In the genomic region with DNA sequence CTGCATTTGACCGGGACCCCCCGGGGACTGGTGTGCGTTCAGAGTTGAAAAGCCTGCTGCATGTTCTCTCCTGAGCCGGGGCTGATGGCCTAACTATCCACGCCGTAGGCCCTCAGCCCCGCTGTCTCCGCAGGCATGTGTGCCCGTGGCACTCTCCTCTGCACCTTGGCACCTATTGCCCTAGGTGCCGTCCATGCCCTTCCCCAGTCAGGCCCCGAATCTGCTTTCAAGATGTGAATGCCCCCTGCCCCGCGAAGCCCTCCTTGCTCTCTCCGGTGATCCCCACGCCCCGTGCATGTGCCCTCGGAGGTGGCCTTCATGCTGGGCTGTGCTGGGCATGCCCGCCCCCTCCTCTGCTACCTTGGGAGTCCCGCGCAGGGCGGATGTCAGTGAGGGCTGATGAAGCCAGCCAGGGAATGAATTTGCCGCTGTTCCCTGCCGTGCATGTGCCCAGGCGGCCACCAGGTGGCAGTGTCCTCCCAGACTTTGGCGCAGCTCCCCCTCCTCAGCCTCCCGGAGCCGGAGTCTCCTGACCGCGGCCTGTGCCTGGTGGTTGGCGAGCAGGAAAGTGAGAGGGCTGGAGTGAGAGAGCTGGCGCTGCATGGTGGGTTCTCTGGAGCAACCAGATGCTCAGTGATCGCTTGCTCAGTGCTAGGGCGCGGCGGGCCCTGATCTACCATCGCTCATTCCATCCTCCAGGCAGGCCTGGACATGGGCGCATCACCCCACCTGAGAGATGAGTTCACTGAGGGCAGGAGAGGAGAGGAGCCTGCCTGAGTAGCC, we compare ENCODE assay signal across 8 cellular contexts.
DNase-seq lines count a peak whose midpoint lies in the region; ATAC-seq and TF ChIP-seq lines count a peak whose summit lies in the region.

No MANE protein-coding gene starts in this region.

- H3K27me3 ChIP-seq in HUES6 (ENCODE audit: control insufficient read depth, insufficient read depth, low read length) (peaks cover 18% of the 10 kb centered on the region), Peyer's patch (no peaks in the 10 kb centered on the region), neural progenitor cell (peaks cover 16% of the 10 kb centered on the region), testis (no peaks in the 10 kb centered on the region)

- ATAC-seq in GM19035 (IDR thresholded peaks at IDR 0.05; ENCODE audit: unreplicated experiment): no peak

- no peaks in the 10 kb centered on the region for H3K79me2 ChIP-seq in neural progenitor cell (ENCODE audit: low read depth)

- 33 to 37% methylated on average over 19 to 37 of the region's 37 CpGs for WGBS in testis, 2 donors

- H3F3A ChIP-seq in neural progenitor cell (ENCODE audit: low read depth): no peaks in the 10 kb centered on the region

- H3K4me3 Mint-ChIP-seq in neural progenitor cell: peak overlapping the region; percentile 41

- H3K9ac ChIP-seq in HUES6 (ENCODE audit: low read length) (no peak overlapping the region), neural progenitor cell (no peak overlapping the region)

- no peaks in the 10 kb centered on the region for H3K9me3 ChIP-seq in HUES6 (ENCODE audit: control insufficient read depth, insufficient read depth, low read depth, low read length)
- H3K9me3 ChIP-seq in Peyer's patch: no peaks in the 10 kb centered on the region
- no peaks in the 10 kb centered on the region for H3K9me3 ChIP-seq in neural progenitor cell (ENCODE audit: low read depth)
- H3K9me3 ChIP-seq in testis: no peaks in the 10 kb centered on the region

- DNase-seq in COR-L47 (lab: John Stamatoyannopoulos, UW) (peak; percentile 70), Peyer's patch (peak; percentile 65 to 83 (median 79)), fibroblast of villous mesenchyme (ENCODE audit: low read depth) (peak; percentile 68), neural progenitor cell (ENCODE audit: low spot score) (peak; percentile 93), testis (peak; percentile 82)
- peak; percentile 56 for DNase-seq in activated effector memory CD4-positive, alpha-beta T cell treated with Interleukin-2 at 50 U/mL for 16 hours

- H3K36me3 Mint-ChIP-seq in neural progenitor cell: no peaks in the 10 kb centered on the region

- H3K36me3 ChIP-seq in HUES6 (ENCODE audit: control insufficient read depth, insufficient read depth, low read length) (no peaks in the 10 kb centered on the region), Peyer's patch (peaks cover 0 to 6% (median 0%) of the 10 kb centered on the region in 3 donors), neural progenitor cell (no peaks in the 10 kb centered on the region), testis (ENCODE audit: low read depth, missing control alignments) (no peaks in the 10 kb centered on the region)

- H3K4me1 ChIP-seq in HUES6 (ENCODE audit: control insufficient read depth, insufficient read depth, low read length) (peaks cover 9% of the 10 kb centered on the region), Peyer's patch (peaks cover 0 to 19% (median 3%) of the 10 kb centered on the region in 4 donors), neural progenitor cell (no peaks in the 10 kb centered on the region), testis (peaks cover 7% of the 10 kb centered on the region)

- H3K27me3 Mint-ChIP-seq in neural progenitor cell (ENCODE audit: insufficient read depth, low read depth): peaks cover 10% of the 10 kb centered on the region

- intact Hi-C loops in testis (cut with DNase I; ENCODE audit: low total_unique reads): no loop called here

- H3K4me3 ChIP-seq in HUES6 (ENCODE audit: low read depth, low read length) (peak overlapping the region; percentile 54), Peyer's patch (no peak overlapping the region), fibroblast of villous mesenchyme (ENCODE audit: low read depth, low read length) (no peak overlapping the region), neural progenitor cell (no peak overlapping the region), testis (no peak overlapping the region)

- no peak overlapping the region for H3K27ac ChIP-seq in HUES6 (ENCODE audit: low read depth, low read length)
- no peak overlapping the region for H3K27ac ChIP-seq in Peyer's patch
- H3K27ac ChIP-seq in neural progenitor cell: no peak overlapping the region
- no peak overlapping the region for H3K27ac ChIP-seq in testis

- H3K4me2 ChIP-seq in neural progenitor cell: peak overlapping the region; percentile 87

- H3K9me3 Mint-ChIP-seq in neural progenitor cell: no peaks in the 10 kb centered on the region

- no peak overlapping the region for H2AFZ ChIP-seq in neural progenitor cell (replicated peaks)

- H4K20me1 ChIP-seq in neural progenitor cell (ENCODE audit: low read depth): peaks cover 44% of the 10 kb centered on the region

- H3K4me1 Mint-ChIP-seq in neural progenitor cell: peaks cover 12% of the 10 kb centered on the region

- peak; percentile 86 to 94 (median 90) for TF ChIP-seq CTCF in Peyer's patch (IDR thresholded peaks at IDR 0.05)
- peak; percentile 84 for TF ChIP-seq CTCF in fibroblast of villous mesenchyme (IDR thresholded peaks at IDR 0.05; ENCODE audit: insufficient read depth, low read depth, low read length)
- TF ChIP-seq CTCF in neural progenitor cell (IDR thresholded peaks at IDR 0.05): peak; percentile 97
- TF ChIP-seq CTCF in testis (IDR thresholded peaks at IDR 0.05): peak; percentile 94 to 98 (median 96)

- no peak for TF ChIP-seq POLR2A in Peyer's patch (IDR thresholded peaks at IDR 0.05)
- TF ChIP-seq POLR2A in testis (IDR thresholded peaks at IDR 0.05): no peak

- H3K27ac Mint-ChIP-seq in neural progenitor cell: no peak overlapping the region
